ENCODE assay signal across 1 cellular context in the genomic region with DNA sequence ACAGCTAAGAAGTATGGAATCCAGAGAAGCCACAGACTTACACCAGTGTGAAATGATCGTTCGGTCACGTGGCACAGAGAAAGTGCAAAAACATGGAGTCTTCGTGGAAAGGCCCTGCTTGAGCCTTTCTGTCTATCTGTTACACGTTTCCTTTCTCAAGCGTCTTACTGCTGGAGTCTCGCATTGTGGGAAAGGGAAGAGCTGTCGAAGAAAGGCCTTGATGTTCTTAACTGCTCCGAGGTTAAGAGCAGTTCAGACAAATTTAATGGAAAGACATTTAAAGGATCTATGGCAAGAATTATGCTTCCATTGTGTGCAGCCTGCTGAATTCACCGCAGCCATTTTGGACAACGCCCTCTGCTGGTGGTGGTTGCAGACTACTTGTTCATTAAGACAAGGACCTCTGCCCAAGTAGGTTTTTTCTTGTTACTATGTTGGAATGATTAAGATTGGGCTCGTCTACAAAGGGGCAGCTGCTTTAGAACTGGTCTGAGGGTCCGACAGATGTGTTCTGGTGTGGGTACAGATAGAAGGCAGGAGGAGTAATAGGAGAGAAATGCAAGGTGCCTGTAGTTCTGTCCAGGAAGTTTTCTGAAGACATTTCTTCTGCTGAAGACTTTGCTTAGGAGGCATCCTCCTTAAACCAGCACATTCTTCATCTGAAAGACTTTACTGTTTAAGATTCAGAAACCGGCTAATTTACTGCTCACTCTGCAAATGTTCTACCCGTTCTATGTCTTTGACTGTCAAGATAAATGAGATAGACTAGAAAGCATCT.
A peak's percentile ranks its signal among the peaks of the same experiment; 100 is the strongest.
TF ChIP-seq lines count a peak whose summit lies in the region.

No MANE protein-coding gene starts in this region.

TF ChIP-seq in H1, 55 proteins besides CTCF, POLR2A, EP300 and RAD21:
- TF ChIP-seq TAF1 (IDR thresholded peaks at IDR 0.05; ENCODE audit: low read depth, low read length) (0 out of 2 replicates have a peak, but pooled peaks have one; percentile 35), YY1 (IDR thresholded peaks at IDR 0.05; ENCODE audit: low read depth, low read length) (peak; percentile 97), FOSL1 (IDR thresholded peaks at IDR 0.05; ENCODE audit: insufficient read depth, low read depth, low read length) (no peak)
